ENCODE assay signal across 5 cellular contexts in the genomic region with DNA sequence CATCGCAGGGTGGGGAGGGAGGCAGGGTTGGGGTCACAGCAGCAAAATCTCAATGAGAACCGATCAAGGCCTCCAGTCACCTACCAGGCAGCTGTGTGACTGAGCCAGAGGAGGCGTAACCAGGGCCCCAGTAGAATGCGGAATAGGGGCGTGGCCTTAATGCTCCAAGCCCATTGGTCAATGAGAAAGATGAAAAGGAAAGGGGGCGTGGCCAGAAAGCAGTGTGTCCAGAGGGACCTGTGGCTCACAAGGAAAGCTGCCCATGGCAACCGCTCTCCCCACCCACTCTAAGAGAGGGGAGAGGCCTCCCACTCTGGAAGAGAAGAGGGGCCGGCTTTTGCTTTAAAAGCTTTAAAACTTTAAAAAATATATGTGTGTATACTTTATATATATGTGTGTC. TPM values are rescaled to one million over a fixed set of nuclear protein-coding genes. Genes with fewer than 3 reads are reported as not detected.
"Had no signal": no experiment of that assay in that cellular context is flagged by ENCODE, and none has a peak within 500 bp of the region (broad histone marks: within the 10 kb centered on the region; RNA-seq: fewer than 3 reads in every experiment).

A gene with protein sequence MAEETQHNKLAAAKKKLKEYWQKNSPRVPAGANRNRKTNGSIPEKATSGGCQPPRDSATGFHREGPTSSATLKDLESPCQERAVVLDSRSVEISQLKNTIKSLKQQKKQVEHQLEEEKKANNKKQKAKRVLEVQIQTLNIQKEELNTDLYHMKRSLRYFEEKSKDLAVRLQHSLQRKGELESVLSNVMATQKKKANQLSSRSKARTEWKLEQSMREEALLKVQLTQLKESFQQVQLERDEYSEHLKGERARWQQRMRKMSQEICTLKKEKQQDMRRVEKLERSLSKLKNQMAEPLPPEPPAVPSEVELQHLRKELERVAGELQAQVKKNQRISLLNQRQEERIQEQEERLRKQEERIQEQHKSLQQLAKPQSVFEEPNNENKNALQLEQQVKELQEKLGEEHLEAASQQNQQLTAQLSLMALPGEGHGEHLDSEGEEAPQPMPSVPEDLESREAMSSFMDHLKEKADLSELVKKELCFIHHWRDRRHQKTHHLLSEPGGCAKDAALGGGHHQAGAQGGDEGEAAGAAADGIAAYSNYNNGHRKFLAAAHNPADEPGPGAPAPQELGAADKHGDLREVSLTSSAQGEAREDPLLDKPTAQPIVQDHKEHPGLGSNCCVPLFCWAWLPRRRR (minus strand): TSS at position 101 of the 400 bp plus-strand sequence. CDS start 98 bp downstream, at position 3.

RNA-seq across cellular contexts. Expression of the gene that starts here (rescaled TPM):
- total RNA-seq: OCI-LY7, PC-9, Peyer's patch, Right ventricle myocardium inferior, SJSA1 had no signal
